In genomic region chr4:123288309-123289025, GRCh38 we compare ENCODE assay signal across 23 cellular contexts.
A peak's percentile ranks its signal among the peaks of the same experiment; 100 is the strongest.
DNase-seq lines count a peak whose midpoint lies in the region; ATAC-seq and TF ChIP-seq lines count a peak whose summit lies in the region.
"Had no signal": no experiment of that assay in that cellular context is flagged by ENCODE, and none has a peak within 500 bp of the region (broad histone marks: within the 10 kb centered on the region; RNA-seq: fewer than 3 reads in every experiment).

No MANE protein-coding gene starts in this region.

- WGBS in mammary epithelial cell (ENCODE audit: low coverage, missing lambda C conversion rate) = 88% methylated on average over 2 of the region's 3 CpGs

- H3K27ac ChIP-seq in mammary epithelial cell (ENCODE audit: insufficient read depth, low read depth, low read length) = no peak overlapping the region
- H3K27ac ChIP-seq: 22Rv1, BLaER1, right lobe of liver, thoracic aorta had no signal

- no peak overlapping the region for H3K4me3 ChIP-seq in mammary epithelial cell (replicated peaks in 1 of 3; ENCODE audit: insufficient read depth in 1 of 3, low read depth in 2 of 3, low read length in 3 of 3)
- H3K4me3 ChIP-seq: BLaER1, GM23338, right lobe of liver, thoracic aorta had no signal

- H3K4me2 ChIP-seq in mammary epithelial cell (ENCODE audit: insufficient read depth, low read depth, low read length) = no peak overlapping the region
- H3K4me2 ChIP-seq: BLaER1, GM23338 had no signal

- dilution Hi-C loops in mammary epithelial cell (cut with HindIII; ENCODE audit: low sequenced_read_pairs) = no loop called here

- H3K36me3 ChIP-seq in mammary epithelial cell (ENCODE audit: insufficient read depth, low read length) = no peaks in the 10 kb centered on the region
- H3K36me3 ChIP-seq: right lobe of liver, thoracic aorta had no signal

- peak; percentile 43 for ATAC-seq in HG02623 (IDR thresholded peaks at IDR 0.05; ENCODE audit: unreplicated experiment)
- ATAC-seq in HG03342 (IDR thresholded peaks at IDR 0.05; ENCODE audit: unreplicated experiment) = peak; percentile 75
- ATAC-seq: GM23338, left cardiac atrium, Panc1, right lobe of liver had no signal

- BruUV-seq in mammary epithelial cell (replicated peaks; lab: Mats Ljungman, UMichigan) = no TSS peak

- H3K27me3 ChIP-seq in mammary epithelial cell (ENCODE audit: insufficient read depth, low read length) = no peaks in the 10 kb centered on the region
- H3K27me3 ChIP-seq: BLaER1, right lobe of liver had no signal

- TF ChIP-seq CTCF in mammary epithelial cell (conservative IDR thresholded peaks at IDR 0.05 in 1 of 2, IDR thresholded peaks at IDR 0.05 in 1 of 2; ENCODE audit: extremely low read depth in 1 of 2, insufficient read depth in 1 of 2, low read depth in 1 of 2, low read length in 2 of 2) = no peak

- H4K20me1 ChIP-seq in mammary epithelial cell (ENCODE audit: insufficient read depth, low read length) = no peaks in the 10 kb centered on the region
- H4K20me1 ChIP-seq: BLaER1 had no signal

- CTCF ChIA-PET in mammary epithelial cell (lab: Charles Lee; ENCODE audit: low non-redundant PET) = interaction anchor here (0.6 kb wide), 1 partner anchor 59 kb away, joined by 8 read pairs; no protein-coding TSS in a partner anchor

- peak; percentile 3 for DNase-seq in NK-92 (lab: John Stamatoyannopoulos, UW; ENCODE audit: unreplicated experiment)
- no peak for DNase-seq in NK-92 treated with Interleukin-12 subunit alpha and Interleukin-12 subunit beta, amount 100 ng/mL, for 24 hours (lab: John Stamatoyannopoulos, UW)
- DNase-seq in LoVo (ENCODE audit: low spot score) = no peak
- DNase-seq in DMS53 (lab: John Stamatoyannopoulos, UW) = no peak
- no peak for DNase-seq in COR-L47 (lab: John Stamatoyannopoulos, UW)
- no peak for DNase-seq in mammary epithelial cell
- DNase-seq: activated CD4-positive, alpha-beta memory T cell treated with anti-CD3 and anti-CD28 coated beads, Interleukin-2, amount 10 ng/mL, durations not matched to agents 7 days and 5 days; central memory CD4-positive, alpha-beta T cell; effector CD8-positive, alpha-beta T cell; left cardiac atrium; NCI-H2081 treated with DMSO at 0.1 percent for 48 hours; NCI-H526 treated with DMSO at 0.1 percent for 48 hours; nucleus accumbens; right lobe of liver; stimulated activated CD4-positive, alpha-beta T cell treated with anti-CD3 and anti-CD28 coated beads, Interleukin-1b, Interleukin-23, amount 100 ng/mL, for 48 hours; SW 1271 had no signal

- H3K9me3 ChIP-seq in mammary epithelial cell (replicated peaks; ENCODE audit: insufficient read depth, low read length) = peaks cover 7% of the 10 kb centered on the region
- H3K9me3 ChIP-seq: right lobe of liver had no signal

- H2AFZ ChIP-seq in mammary epithelial cell (ENCODE audit: low read depth, low read length) = no peak overlapping the region
- H2AFZ ChIP-seq: GM23338 had no signal

- H3K79me2 ChIP-seq in mammary epithelial cell (ENCODE audit: insufficient read depth, low read length) = no peaks in the 10 kb centered on the region

- intact Hi-C loops in mammary epithelial cell (cut with micrococcal nuclease) = no loop called here

- no peaks in the 10 kb centered on the region for H3K4me1 ChIP-seq in mammary epithelial cell (ENCODE audit: insufficient read depth, low read length)
- H3K4me1 ChIP-seq: BLaER1, right lobe of liver had no signal

- in situ Hi-C loops in mammary epithelial cell (cut with MboI; ENCODE audit: low sequenced_read_pairs in 2 of 2) = no loop called here

- no peak overlapping the region for H3K9ac ChIP-seq in mammary epithelial cell (ENCODE audit: insufficient read depth, low read length)
- H3K9ac ChIP-seq: BLaER1 had no signal
